In the genomic region with DNA sequence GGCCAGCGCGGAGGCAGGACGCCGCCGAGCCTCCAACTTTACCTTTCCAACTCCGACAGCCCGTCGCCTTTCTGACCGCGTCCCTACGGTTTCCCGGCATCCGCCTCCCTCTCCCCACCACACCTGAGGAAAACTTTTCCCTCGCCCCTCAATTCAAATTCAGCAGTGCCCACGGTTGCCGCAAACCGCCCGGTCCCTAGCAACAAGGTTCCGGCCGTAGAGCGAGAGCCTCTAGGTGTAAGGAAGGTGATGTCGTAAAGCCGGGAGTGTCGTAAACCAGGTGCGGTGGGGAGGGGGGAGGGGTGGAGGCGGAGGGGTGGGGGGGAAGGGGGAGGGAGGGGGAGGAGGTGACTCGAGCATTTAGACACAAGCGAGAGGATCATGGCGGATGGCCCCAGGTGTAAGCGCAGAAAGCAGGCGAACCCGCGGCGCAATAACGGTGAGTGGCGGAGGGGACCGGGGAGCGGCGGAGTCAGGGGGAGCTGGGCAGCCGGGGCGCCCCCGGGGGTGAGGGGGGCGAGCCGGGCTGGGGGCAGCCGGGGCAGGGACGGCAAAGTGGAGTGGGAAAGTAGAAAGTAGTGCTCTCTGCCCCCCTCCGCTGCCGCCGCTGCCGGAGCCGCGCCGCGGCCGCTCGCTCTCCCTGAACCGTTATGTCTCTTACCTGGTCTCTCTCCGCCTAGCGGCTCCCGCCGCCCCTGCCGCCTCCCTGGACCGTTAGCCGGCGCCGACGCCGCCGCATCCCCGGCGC, we compare ENCODE assay signal across 8 cellular contexts. TPM values are rescaled to one million over a fixed set of nuclear protein-coding genes. Genes with fewer than 3 reads are reported as not detected.
A peak's percentile ranks its signal among the peaks of the same experiment; 100 is the strongest.
DNase-seq lines count a peak whose midpoint lies in the region; ATAC-seq and TF ChIP-seq lines count a peak whose summit lies in the region.

A gene (plus strand): TSS at position 363 of the 748 bp plus-strand sequence. CDS start 19 bp downstream, at position 382.

- H3F3A ChIP-seq in DOHH2 (ENCODE audit: control insufficient read depth, insufficient read depth) (peaks cover 8% of the 10 kb centered on the region; the same call in 1 of the 2 replicates), neural progenitor cell (ENCODE audit: low read depth) (peaks cover 16% of the 10 kb centered on the region)

- H3K36me3 ChIP-seq in DOHH2 (ENCODE audit: control insufficient read depth, low read length), result peaks cover 18% of the 10 kb centered on the region
- no peaks in the 10 kb centered on the region for H3K36me3 ChIP-seq in neural progenitor cell

- H3K79me2 ChIP-seq in DOHH2 (ENCODE audit: control insufficient read depth, low read length) (peaks cover 78% of the 10 kb centered on the region), neural progenitor cell (ENCODE audit: low read depth) (peaks cover 52% of the 10 kb centered on the region)

- peak within 1 kb of the TSS; percentile 96 for H3K27ac Mint-ChIP-seq in neural progenitor cell

- peak within 1 kb of the TSS; percentile 93 for H2AFZ ChIP-seq in neural progenitor cell (replicated peaks)

- H3K36me3 Mint-ChIP-seq in neural progenitor cell, result no peaks in the 10 kb centered on the region

- H3K4me3 Mint-ChIP-seq in neural progenitor cell, result peak within 1 kb of the TSS; percentile 100

- H3K9me3 ChIP-seq in DOHH2 (ENCODE audit: control insufficient read depth, insufficient read depth, low read length) (no peaks in the 10 kb centered on the region), neural progenitor cell (ENCODE audit: low read depth) (no peaks in the 10 kb centered on the region)

- no peaks in the 10 kb centered on the region for H3K9me3 Mint-ChIP-seq in neural progenitor cell

- CTCF ChIA-PET in RWPE1 (lab: Yijun Ruan, JAX), result interaction anchor here (0.6 kb wide), 1 partner anchor 156 kb away, joined by 3 read pairs; no protein-coding TSS in a partner anchor

- POLR2A ChIA-PET in RWPE1 (lab: Yijun Ruan, JAX; ENCODE audit: low non-redundant PET), result interaction anchor here (0.7 kb wide), 1 partner anchor 181 kb away, joined by 3 read pairs; no protein-coding TSS in a partner anchor

- no peaks in the 10 kb centered on the region for H3K27me3 ChIP-seq in DOHH2 (ENCODE audit: control insufficient read depth, low read length)
- peaks cover 48% of the 10 kb centered on the region for H3K27me3 ChIP-seq in neural progenitor cell

- peak within 1 kb of the TSS; percentile 85 for H3K4me2 ChIP-seq in DOHH2 (ENCODE audit: low read length)
- H3K4me2 ChIP-seq in neural progenitor cell, result peak within 1 kb of the TSS; percentile 94

- peaks cover 34% of the 10 kb centered on the region for H3K4me1 Mint-ChIP-seq in neural progenitor cell

- peaks cover 23% of the 10 kb centered on the region for H4K20me1 ChIP-seq in DOHH2 (ENCODE audit: control insufficient read depth, insufficient read depth, low read depth, low read length)
- peaks cover 52% of the 10 kb centered on the region for H4K20me1 ChIP-seq in neural progenitor cell (ENCODE audit: low read depth)

- H3K4me1 ChIP-seq in DOHH2 (ENCODE audit: control insufficient read depth, low read length), result peaks cover 39% of the 10 kb centered on the region
- H3K4me1 ChIP-seq in neural progenitor cell, result peaks cover 11% of the 10 kb centered on the region

- peak; percentile 30 for ATAC-seq in GM21786 (IDR thresholded peaks at IDR 0.05; ENCODE audit: unreplicated experiment)

- no peak within 1 kb of the TSS for H3K9ac ChIP-seq in neural progenitor cell

- peak within 1 kb of the TSS; percentile 83 for H3K27ac ChIP-seq in DOHH2 (ENCODE audit: low read depth, low read length)
- H3K27ac ChIP-seq in RWPE1, result peak within 1 kb of the TSS; percentile 98
- H3K27ac ChIP-seq in neural progenitor cell, result peak within 1 kb of the TSS; percentile 78

- no peaks in the 10 kb centered on the region for H3K9me2 ChIP-seq in DOHH2 (replicated peaks; ENCODE audit: control insufficient read depth, low read length)

- peaks cover 4% of the 10 kb centered on the region for H3K27me3 Mint-ChIP-seq in neural progenitor cell (ENCODE audit: insufficient read depth, low read depth)

- H3K4me3 ChIP-seq in DOHH2 (ENCODE audit: low read length), result peak within 1 kb of the TSS; percentile 94
- peak within 1 kb of the TSS; percentile 84 to 96 for H3K4me3 ChIP-seq in foreskin fibroblast (ENCODE audit: low read depth in 1 of 2, low read length in 2 of 2)
- H3K4me3 ChIP-seq in neural progenitor cell, result peak within 1 kb of the TSS; percentile 84

- DNase-seq in Kasumi-1 (lab: John Stamatoyannopoulos, UW) (peak; percentile 65 to 74), RWPE1 (ENCODE audit: low spot score) (peak; percentile 89), foreskin fibroblast (peak; percentile 87 to 95), neural progenitor cell (ENCODE audit: low spot score) (peak; percentile 97), stromal cell of bone marrow (ENCODE audit: low read depth) (peak; percentile 70)
- peak; percentile 96 for DNase-seq in activated effector memory CD4-positive, alpha-beta T cell treated with anti-CD3 and anti-CD28 coated beads, Interleukin-2, amount 50 U/mL, for 16 hours

- peak; percentile 20 for TF ChIP-seq CTCF in DOHH2 (IDR thresholded peaks at IDR 0.05; ENCODE audit: low read depth, low read length, poor library complexity, severe bottlenecking)
- peak; percentile 27 for TF ChIP-seq CTCF in RWPE1 (conservative IDR thresholded peaks at IDR 0.05; ENCODE audit: low read depth)
- TF ChIP-seq CTCF in foreskin fibroblast (IDR thresholded peaks at IDR 0.05; ENCODE audit: low read depth, low read length), result peak; percentile 26
- peak; percentile 50 for TF ChIP-seq CTCF in neural progenitor cell (IDR thresholded peaks at IDR 0.05)

RNA-seq across cellular contexts. Expression of the gene that starts here (rescaled TPM):
- 26.4 and 38.8 TPM in 2 replicates for total RNA-seq in neural progenitor cell (ENCODE audit: low replicate concordance)

Comparison
In these comparisons a context has a peak if more than half of its experiments do, and no peak if none do; other contexts are left out.
1. Peak in every context shown above with its lines: DNase-seq, ATAC-seq, H3K4me3 ChIP-seq and H3K27ac ChIP-seq.